Comparison of ENCODE assay signal across 8 cellular contexts in the genomic region with DNA sequence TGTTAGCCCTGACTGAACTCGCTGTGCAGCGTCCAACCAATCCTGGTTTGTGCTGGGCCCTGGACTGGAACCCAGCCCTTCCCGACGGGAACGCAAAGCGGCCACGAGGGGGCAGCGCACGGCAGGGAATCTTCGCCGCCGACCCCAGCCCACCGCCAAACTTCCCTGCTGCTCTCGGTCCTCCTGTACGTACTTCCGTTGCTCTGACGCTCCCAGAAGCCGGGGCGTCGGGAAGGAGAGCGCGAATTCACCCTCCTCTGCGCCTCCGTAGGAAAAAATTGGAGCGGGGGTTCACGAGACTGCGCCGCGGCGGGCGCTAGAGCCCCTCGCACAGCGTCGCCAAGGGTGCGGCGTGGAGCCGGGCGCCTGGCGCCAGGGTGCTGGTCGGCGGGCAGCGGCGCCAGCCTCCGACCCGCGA. TPM values are rescaled to one million over a fixed set of nuclear protein-coding genes. Genes with fewer than 3 reads are reported as not detected.
DNase-seq lines count a peak whose midpoint lies in the region; ATAC-seq and TF ChIP-seq lines count a peak whose summit lies in the region.

No MANE protein-coding gene starts in this region.

- H3K27me3 Mint-ChIP-seq in activated CD8-positive, alpha-beta memory T cell treated with anti-CD3 and anti-CD28 coated beads, Interleukin-2, amount 10 ng/mL, durations not matched to agents 7 days and 5 days: peaks cover 69% of the 10 kb centered on the region
- H3K27me3 Mint-ChIP-seq in endodermal cell (ENCODE audit: insufficient read depth): peaks cover 57% of the 10 kb centered on the region

- peak; percentile 66 for ATAC-seq in HG03354 (IDR thresholded peaks at IDR 0.05; ENCODE audit: poor library complexity, severe bottlenecking, unreplicated experiment)
- ATAC-seq in activated CD8-positive, alpha-beta memory T cell treated with anti-CD3 and anti-CD28 coated beads, Interleukin-2, amount 10 ng/mL, durations not matched to agents 7 days and 5 days: peak; percentile 52
- ATAC-seq in GM18870 (IDR thresholded peaks at IDR 0.05; ENCODE audit: unreplicated experiment): no peak

- H3K36me3 ChIP-seq in endodermal cell (ENCODE audit: control insufficient read depth, insufficient read depth, low read length) (no peaks in the 10 kb centered on the region), mesenchymal stem cell (ENCODE audit: control insufficient read depth in 1 of 2, insufficient read depth in 2 of 2, low read depth in 1 of 2, low read length in 2 of 2) (peaks cover 0 to 4% of the 10 kb centered on the region in 2 experiments)

- CTCF ChIA-PET in activated CD8-positive, alpha-beta memory T cell treated with anti-CD3 and anti-CD28 coated beads, Interleukin-2, amount 10 ng/mL, durations not matched to agents 7 days and 5 days (lab: Charles Lee): interaction anchor here (0.7 to 3.4 kb wide), 4 partner anchors 9 to 383 kb away, joined by 3 to 22 read pairs (median 4); no protein-coding TSS in a partner anchor

- DNase-seq in EL: peak; percentile 88
- peak; percentile 64 for DNase-seq in NCI-H748 treated with DMSO at 0.1 percent for 48 hours (lab: John Stamatoyannopoulos, UW)
- peak; percentile 52 for DNase-seq in activated CD8-positive, alpha-beta memory T cell treated with anti-CD3 and anti-CD28 coated beads, Interleukin-2, amount 10 ng/mL, durations not matched to agents 7 days and 5 days
- peak; percentile 95 for DNase-seq in endodermal cell
- DNase-seq in mesenchymal stem cell: peak; percentile 93
- peak; percentile 41 to 63 (median 56) for DNase-seq in stimulated activated CD4-positive, alpha-beta T cell treated with anti-CD3 and anti-CD28 coated beads, TNF-alpha, amount 100 ng/mL, for 4 hours (ENCODE audit: low read depth in 3 of 3)

- peak overlapping the region; percentile 77 for H3K4me3 ChIP-seq in endodermal cell (ENCODE audit: low read length)
- H3K4me3 ChIP-seq in mesenchymal stem cell (ENCODE audit: insufficient read depth in 1 of 2, low read depth in 1 of 2, low read length in 2 of 2): peak overlapping the region; percentile 78 to 91

- peak overlapping the region; percentile 56 for H2BK120ac ChIP-seq in mesenchymal stem cell (ENCODE audit: low read depth, low read length)

- H3K27ac ChIP-seq in endodermal cell (ENCODE audit: low read depth, low read length) (no peak overlapping the region), mesenchymal stem cell (ENCODE audit: low read length, poor library complexity, severe bottlenecking) (no peak overlapping the region)

- no peak overlapping the region for H3K23ac ChIP-seq in mesenchymal stem cell (ENCODE audit: low read length in 2 of 2)

- H3K4me3 Mint-ChIP-seq in activated CD8-positive, alpha-beta memory T cell treated with anti-CD3 and anti-CD28 coated beads, Interleukin-2, amount 10 ng/mL, durations not matched to agents 7 days and 5 days: no peak overlapping the region
- peak overlapping the region; percentile 64 for H3K4me3 Mint-ChIP-seq in endodermal cell

- WGBS in endodermal cell (ENCODE audit: insufficient coverage in 1 of 2, insufficient read length in 1 of 2), 2 experiments: 1% methylated on average over 26 to 46 of the region's 46 CpGs
- under 1% methylated on average over 45 of the region's 46 CpGs for WGBS in mesenchymal stem cell

- peak overlapping the region in 1 of 2 experiments; percentile 81 for H2BK12ac ChIP-seq in mesenchymal stem cell (ENCODE audit: low read length in 2 of 2)

- H3K4me1 Mint-ChIP-seq in activated CD8-positive, alpha-beta memory T cell treated with anti-CD3 and anti-CD28 coated beads, Interleukin-2, amount 10 ng/mL, durations not matched to agents 7 days and 5 days: peaks cover 12% of the 10 kb centered on the region
- peaks cover 9% of the 10 kb centered on the region for H3K4me1 Mint-ChIP-seq in endodermal cell

- H3K18ac ChIP-seq in mesenchymal stem cell (ENCODE audit: low read depth in 1 of 2, low read length in 2 of 2): peak overlapping the region; percentile 74 to 76

- H3K14ac ChIP-seq in mesenchymal stem cell (ENCODE audit: low read length in 2 of 2): no peak overlapping the region

- H4K91ac ChIP-seq in mesenchymal stem cell (ENCODE audit: low read length): peak overlapping the region; percentile 90

- H3K9ac ChIP-seq in endodermal cell (ENCODE audit: extremely low read depth, low read length, poor library complexity, severe bottlenecking) (no peak overlapping the region), mesenchymal stem cell (ENCODE audit: low read length) (peak overlapping the region; percentile 86)

- peak overlapping the region; percentile 99 for H3K4me2 ChIP-seq in mesenchymal stem cell (ENCODE audit: low read length, poor library complexity, severe bottlenecking)

- H3K9me3 ChIP-seq in endodermal cell (ENCODE audit: control insufficient read depth, low read length) (no peaks in the 10 kb centered on the region), mesenchymal stem cell (ENCODE audit: control insufficient read depth, low read length) (no peaks in the 10 kb centered on the region)

- H3K79me1 ChIP-seq in mesenchymal stem cell (replicated peaks; ENCODE audit: low read length, poor library complexity, severe bottlenecking): peaks cover 12% of the 10 kb centered on the region

- no peak overlapping the region for H3K27ac Mint-ChIP-seq in activated CD8-positive, alpha-beta memory T cell treated with anti-CD3 and anti-CD28 coated beads, Interleukin-2, amount 10 ng/mL, durations not matched to agents 7 days and 5 days
- H3K27ac Mint-ChIP-seq in endodermal cell: no peak overlapping the region

- H3K9me3 Mint-ChIP-seq in activated CD8-positive, alpha-beta memory T cell treated with anti-CD3 and anti-CD28 coated beads, Interleukin-2, amount 10 ng/mL, durations not matched to agents 7 days and 5 days (ENCODE audit: low read depth): no peaks in the 10 kb centered on the region
- H3K9me3 Mint-ChIP-seq in endodermal cell: no peaks in the 10 kb centered on the region

- H2AFZ ChIP-seq in mesenchymal stem cell (ENCODE audit: low read depth, low read length): peak overlapping the region; percentile 68

- peak overlapping the region; percentile 77 to 81 for H3K4ac ChIP-seq in mesenchymal stem cell (ENCODE audit: low read depth in 1 of 2, low read length in 2 of 2)

- H3K4me1 ChIP-seq in endodermal cell (ENCODE audit: control insufficient read depth, insufficient read depth, low read length) (no peaks in the 10 kb centered on the region), mesenchymal stem cell (ENCODE audit: control insufficient read depth, insufficient read depth, low read depth, low read length) (peaks cover 35% of the 10 kb centered on the region)

- H3K27me3 ChIP-seq in endodermal cell (ENCODE audit: control insufficient read depth, insufficient read depth, low read length, poor library complexity, severe bottlenecking) (peaks cover 49% of the 10 kb centered on the region), mesenchymal stem cell (ENCODE audit: control insufficient read depth in 1 of 2, insufficient read depth in 1 of 2, low read length in 2 of 2) (peaks cover 0 to 6% of the 10 kb centered on the region in 2 experiments)

- no peak overlapping the region for H2AK5ac ChIP-seq in mesenchymal stem cell (ENCODE audit: low read length, severe bottlenecking)

- no peak overlapping the region for H4K8ac ChIP-seq in mesenchymal stem cell (ENCODE audit: low read length)

- H3K36me3 Mint-ChIP-seq in activated CD8-positive, alpha-beta memory T cell treated with anti-CD3 and anti-CD28 coated beads, Interleukin-2, amount 10 ng/mL, durations not matched to agents 7 days and 5 days: peaks cover 3% of the 10 kb centered on the region
- H3K36me3 Mint-ChIP-seq in endodermal cell (ENCODE audit: low read depth): no peaks in the 10 kb centered on the region

- no peak overlapping the region for H2BK5ac ChIP-seq in mesenchymal stem cell (ENCODE audit: low read depth, low read length, poor library complexity, severe bottlenecking)

- TF ChIP-seq CTCF in endodermal cell (conservative IDR thresholded peaks at IDR 0.05): peak; percentile 97

- no peak overlapping the region for H2BK15ac ChIP-seq in mesenchymal stem cell (ENCODE audit: low read depth, poor library complexity, severe bottlenecking)

RNA-seq across cellular contexts. Expression of a gene that starts 0.9 kb away (rescaled TPM):
- under 1 TPM; 0.05 to 0.06 TPM for total RNA-seq in activated CD8-positive, alpha-beta memory T cell treated with anti-CD3 and anti-CD28 coated beads, Interleukin-2, amount 10 ng/mL, durations not matched to agents 7 days and 5 days
- 1 to 10 TPM; 1.5 to 1.8 TPM for total RNA-seq in endodermal cell
- 1.7 TPM for polyA plus RNA-seq in endodermal cell (2013, experiment 1 of 2)
- polyA plus RNA-seq in endodermal cell (2013, experiment 2 of 2): 1.8 TPM
- polyA plus RNA-seq in mesenchymal stem cell (2013, experiment 1 of 2): 23.7 TPM
- polyA plus RNA-seq in mesenchymal stem cell (2013, experiment 2 of 2): 23.0 TPM
